ENCODE assay signal across 27 cellular contexts in the genomic region with DNA sequence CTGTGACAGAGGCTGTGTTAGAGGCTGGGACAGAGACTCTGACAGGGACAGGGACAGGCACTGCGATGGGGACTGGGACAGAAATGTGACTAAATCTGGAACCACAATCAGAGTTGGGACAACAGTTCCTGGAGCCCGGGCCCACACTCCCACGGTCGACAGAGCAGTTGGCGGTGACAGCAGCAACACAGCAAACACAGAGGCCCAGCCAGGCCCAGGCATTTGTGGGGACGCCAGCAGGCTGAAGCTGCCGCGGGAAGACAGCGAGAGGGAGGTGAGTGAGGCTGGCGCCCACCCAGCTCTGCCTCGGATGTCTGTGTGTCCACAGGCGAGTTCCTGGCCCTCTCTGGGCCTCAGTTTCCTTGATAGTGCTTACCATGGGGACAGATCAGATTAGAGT. TPM values are rescaled to one million over a fixed set of nuclear protein-coding genes. Genes with fewer than 3 reads are reported as not detected.
"Had no signal": no experiment of that assay in that cellular context is flagged by ENCODE, and none has a peak within 500 bp of the region (broad histone marks: within the 10 kb centered on the region; RNA-seq: fewer than 3 reads in every experiment).

No MANE protein-coding gene starts in this region.

- DNase-seq: activated B cell treated with CpG ODN at 0.5 μM for 24 hours; activated CD4-positive, alpha-beta T cell treated with anti-CD3 and anti-CD28 coated beads for 36 hours; activated CD8-positive, alpha-beta memory T cell treated with anti-CD3 and anti-CD28 coated beads, Interleukin-2, amount 10 ng/mL, durations not matched to agents 7 days and 5 days; activated CD8-positive, alpha-beta T cell treated with anti-CD3 and anti-CD28 coated beads, Interleukin-2, amount 10 ng/mL, durations not matched to agents 7 days and 5 days; activated naive CD8-positive, alpha-beta T cell treated with anti-CD3 and anti-CD28 coated beads, Interleukin-2, amount 50 U/mL, for 24 hours; activated T-cell treated with anti-CD3 and anti-CD28 coated beads, Interleukin-2, amount 50 U/mL, for 48 hours; effector CD4-positive, alpha-beta T cell; esophagus squamous epithelium; foreskin melanocyte; mammary epithelial cell; naive B cell; nephron progenitor cell; ovary; psoas muscle; spleen; stimulated activated CD4-positive, alpha-beta T cell treated with anti-CD3 and anti-CD28 coated beads, Interleukin-2, amount 100 ng/mL, for 48 hours; stimulated activated naive CD8-positive, alpha-beta T cell treated with anti-CD3 and anti-CD28 coated beads, Interleukin-15, Interleukin-2, amounts not matched to agents 100 U/mL and 50 U/mL, for 24 hours; testis; transverse colon had no signal

- H3K27ac Mint-ChIP-seq: activated B cell treated with CpG ODN at 0.5 μM for 24 hours; activated CD4-positive, alpha-beta T cell treated with anti-CD3 and anti-CD28 coated beads for 36 hours; activated CD8-positive, alpha-beta memory T cell treated with anti-CD3 and anti-CD28 coated beads, Interleukin-2, amount 10 ng/mL, durations not matched to agents 7 days and 5 days; activated CD8-positive, alpha-beta T cell treated with anti-CD3 and anti-CD28 coated beads, Interleukin-2, amount 10 ng/mL, durations not matched to agents 7 days and 5 days; activated naive CD4-positive, alpha-beta T cell treated with anti-CD3 and anti-CD28 coated beads, Interleukin-2, amount 50 U/mL, for 24 hours; activated naive CD8-positive, alpha-beta T cell treated with anti-CD3 and anti-CD28 coated beads, Interleukin-2, amount 50 U/mL, for 24 hours; activated T-helper 2 cell treated with anti-CD3 and anti-CD28 coated beads, Interferon-gamma antibody, Interleukin-2, Interleukin-4, amounts not matched to agents 10 μg/mL and 5 μg/mL and 100 μg/mL, durations not matched to agents 14 hours and 24 hours and 36 hours; dendritic cell treated with granulocyte-macrophage colony-stimulating factor and Interleukin-4, amounts not matched to agents 40 ng/mL and 50 ng/mL, for 4 days; nephron progenitor cell; T-helper 2 cell treated with Interferon-gamma antibody and Interleukin-4, amounts not matched to agents 5 μg/mL and 100 μg/mL, for 36 hours had no signal

- H3K36me3 ChIP-seq: esophagus squamous epithelium, ovary, spleen, transverse colon had no signal

- H3K4me1 ChIP-seq: esophagus squamous epithelium, psoas muscle, spleen, testis, transverse colon had no signal

- H3K4me3 Mint-ChIP-seq: activated B cell treated with CpG ODN at 0.5 μM for 24 hours; activated CD4-positive, alpha-beta T cell treated with anti-CD3 and anti-CD28 coated beads for 36 hours; activated CD8-positive, alpha-beta memory T cell treated with anti-CD3 and anti-CD28 coated beads, Interleukin-2, amount 10 ng/mL, durations not matched to agents 7 days and 5 days; activated CD8-positive, alpha-beta T cell treated with anti-CD3 and anti-CD28 coated beads, Interleukin-2, amount 10 ng/mL, durations not matched to agents 7 days and 5 days; activated naive CD4-positive, alpha-beta T cell treated with anti-CD3 and anti-CD28 coated beads, Interleukin-2, amount 50 U/mL, for 24 hours; activated naive CD8-positive, alpha-beta T cell treated with anti-CD3 and anti-CD28 coated beads, Interleukin-2, amount 50 U/mL, for 24 hours; central memory CD8-positive, alpha-beta T cell; dendritic cell treated with granulocyte-macrophage colony-stimulating factor and Interleukin-4, amounts not matched to agents 40 ng/mL and 50 ng/mL, for 4 days; naive B cell; nephron progenitor cell; T-helper 2 cell treated with Interferon-gamma antibody and Interleukin-4, amounts not matched to agents 5 μg/mL and 100 μg/mL, for 36 hours had no signal

- H3K9me3 ChIP-seq: ovary, psoas muscle, testis, transverse colon had no signal

- H3K27me3 ChIP-seq: ovary, testis had no signal

- ATAC-seq: activated CD4-positive, alpha-beta T cell treated with anti-CD3 and anti-CD28 coated beads for 36 hours; activated CD8-positive, alpha-beta memory T cell treated with anti-CD3 and anti-CD28 coated beads, Interleukin-2, amount 10 ng/mL, durations not matched to agents 7 days and 5 days; activated CD8-positive, alpha-beta T cell treated with anti-CD3 and anti-CD28 coated beads, Interleukin-2, amount 10 ng/mL, durations not matched to agents 7 days and 5 days; activated naive CD8-positive, alpha-beta T cell treated with anti-CD3 and anti-CD28 coated beads, Interleukin-2, amount 50 U/mL, for 24 hours; psoas muscle; stimulated activated naive CD8-positive, alpha-beta T cell treated with anti-CD3 and anti-CD28 coated beads, Interleukin-15, Interleukin-2, amounts not matched to agents 100 U/mL and 50 U/mL, for 24 hours had no signal

- H3K9me3 Mint-ChIP-seq: activated T-helper 2 cell treated with anti-CD3 and anti-CD28 coated beads, Interferon-gamma antibody, Interleukin-2, Interleukin-4, amounts not matched to agents 10 μg/mL and 5 μg/mL and 100 μg/mL, durations not matched to agents 14 hours and 24 hours and 36 hours; T-helper 2 cell treated with Interferon-gamma antibody and Interleukin-4, amounts not matched to agents 5 μg/mL and 100 μg/mL, for 36 hours had no signal

- H3K4me3 ChIP-seq: esophagus squamous epithelium, ovary, psoas muscle, spleen, testis, transverse colon had no signal

- H3K36me3 Mint-ChIP-seq: activated CD8-positive, alpha-beta memory T cell treated with anti-CD3 and anti-CD28 coated beads, Interleukin-2, amount 10 ng/mL, durations not matched to agents 7 days and 5 days had no signal

- H3K4me1 Mint-ChIP-seq: activated B cell treated with CpG ODN at 0.5 μM for 24 hours; activated CD4-positive, alpha-beta T cell treated with anti-CD3 and anti-CD28 coated beads for 36 hours; activated CD8-positive, alpha-beta memory T cell treated with anti-CD3 and anti-CD28 coated beads, Interleukin-2, amount 10 ng/mL, durations not matched to agents 7 days and 5 days; activated naive CD4-positive, alpha-beta T cell treated with anti-CD3 and anti-CD28 coated beads, Interleukin-2, amount 50 U/mL, for 24 hours; activated naive CD8-positive, alpha-beta T cell treated with anti-CD3 and anti-CD28 coated beads, Interleukin-2, amount 50 U/mL, for 24 hours; central memory CD8-positive, alpha-beta T cell had no signal

- H3K27ac ChIP-seq: epithelial cell of prostate, esophagus squamous epithelium, ovary, psoas muscle, spleen, transverse colon had no signal

RNA-seq across cellular contexts. Expression of gene HCN4, which starts 9.3 kb away (rescaled TPM):
- total RNA-seq: activated B cell treated with CpG ODN at 0.5 μM for 24 hours; activated CD4-positive, alpha-beta T cell treated with anti-CD3 and anti-CD28 coated beads for 36 hours; activated CD8-positive, alpha-beta memory T cell treated with anti-CD3 and anti-CD28 coated beads, Interleukin-2, amount 10 ng/mL, durations not matched to agents 7 days and 5 days; activated CD8-positive, alpha-beta T cell treated with anti-CD3 and anti-CD28 coated beads, Interleukin-2, amount 10 ng/mL, durations not matched to agents 7 days and 5 days; esophagus squamous epithelium; liver; mammary epithelial cell; ovary; psoas muscle; spleen; urinary bladder had no signal
